ENCODE assay signal across 25 cellular contexts in the genomic region with DNA sequence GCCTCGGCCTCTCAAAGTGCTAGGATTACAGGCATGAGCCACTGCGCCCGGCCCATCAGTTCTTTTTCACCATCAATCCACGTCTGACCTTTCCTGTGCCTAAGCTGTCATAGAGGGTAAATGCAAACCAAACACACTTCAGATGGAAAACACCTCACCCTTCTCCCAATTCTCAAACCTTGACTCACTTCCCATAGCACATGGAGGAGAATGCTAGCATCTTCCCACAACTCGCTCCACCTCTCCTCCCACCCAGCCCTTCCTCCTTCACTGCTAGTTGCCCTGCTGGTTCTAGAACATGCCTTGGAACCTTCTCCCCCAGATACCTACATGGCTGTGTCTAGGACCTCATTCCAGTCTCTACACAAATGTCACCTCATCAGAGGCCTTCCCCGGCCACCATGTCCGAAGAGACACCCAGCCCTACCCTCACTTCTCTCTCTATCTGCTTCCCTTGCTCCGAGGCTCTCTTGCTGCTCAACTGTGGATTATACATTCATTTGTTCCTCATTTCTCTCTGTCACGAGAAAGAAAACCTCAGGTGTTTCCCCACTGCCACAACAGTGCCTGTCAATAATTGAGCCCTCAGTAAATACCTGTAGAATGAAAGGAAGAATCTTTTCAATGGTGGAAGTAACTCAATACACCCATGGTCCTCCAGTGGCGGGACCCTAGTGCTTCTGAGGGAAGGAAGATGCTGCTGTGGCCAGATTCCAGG. TPM values are rescaled to one million over a fixed set of nuclear protein-coding genes. Genes with fewer than 3 reads are reported as not detected.
DNase-seq lines count a peak whose midpoint lies in the region; FAIRE-seq and TF ChIP-seq lines count a peak whose summit lies in the region.
"Had no signal": no experiment of that assay in that cellular context is flagged by ENCODE, and none has a peak within 500 bp of the region (broad histone marks: within the 10 kb centered on the region; RNA-seq: fewer than 3 reads in every experiment).

No MANE protein-coding gene starts in this region.

- no peak overlapping the region for H3K4me3 ChIP-seq in BLaER1
- H3K4me3 ChIP-seq in keratinocyte (ENCODE audit: control insufficient read depth in 2 of 3, extremely low read depth in 1 of 3, insufficient read depth in 2 of 3, low read depth in 1 of 3, low read length in 3 of 3): no peak overlapping the region
- H3K4me3 ChIP-seq in spleen: no peak overlapping the region
- H3K4me3 ChIP-seq: adrenal gland, gastrocnemius medialis, GM23338, K562, pancreas, right lobe of liver, SK-N-MC had no signal

- H3K27me3 ChIP-seq in BLaER1 (no peaks in the 10 kb centered on the region), keratinocyte (ENCODE audit: control insufficient read depth, extremely low read depth, insufficient read depth, low read length) (no peaks in the 10 kb centered on the region), spleen (replicated peaks in 1 of 7) (peaks cover 0 to 48% (median 0%) of the 10 kb centered on the region in 7 donors)
- H3K27me3 ChIP-seq: adrenal gland, pancreas, right lobe of liver had no signal

- H3K79me2 ChIP-seq in keratinocyte (ENCODE audit: control insufficient read depth, insufficient read depth, low read length): no peaks in the 10 kb centered on the region

- peak overlapping the region; percentile 87 for H3K4me2 ChIP-seq in BLaER1
- no peak overlapping the region for H3K4me2 ChIP-seq in keratinocyte (ENCODE audit: control insufficient read depth, extremely low read depth, insufficient read depth, low read depth, low read length)
- H3K4me2 ChIP-seq: GM23338 had no signal

- 70 to 77% (median 72%) methylated on average over 10 of the region's 10 CpGs for WGBS in spleen, 5 donors

- H3K9me3 ChIP-seq in BLaER1: peaks cover 29% of the 10 kb centered on the region
- H3K9me3 ChIP-seq in keratinocyte (ENCODE audit: control insufficient read depth, low read depth, low read length): peaks cover 5% of the 10 kb centered on the region
- H3K9me3 ChIP-seq in spleen: peaks cover 0 to 13% (median 5%) of the 10 kb centered on the region in 8 donors
- H3K9me3 ChIP-seq: adrenal gland, gastrocnemius medialis, pancreas, right lobe of liver had no signal

- peak; percentile 66 for DNase-seq in HCEC 1CT
- peak; percentile 9 to 27 for DNase-seq in SW 1271 (lab: John Stamatoyannopoulos, UW)
- no peak for DNase-seq in keratinocyte (ENCODE audit: low read depth, low spot score)
- no peak for DNase-seq in DMS79 (lab: John Stamatoyannopoulos, UW)
- DNase-seq in glomerular visceral epithelial cell (ENCODE audit: extremely low spot score): no peak
- no peak for DNase-seq in GM20000 (ENCODE audit: low spot score)
- no peak for DNase-seq in spleen
- DNase-seq: activated CD4-positive, alpha-beta memory T cell treated with anti-CD3 and anti-CD28 coated beads for 36 hours; activated CD4-positive, CD25-positive, alpha-beta regulatory T cell; adrenal gland; CD4-positive, alpha-beta T cell; gastrocnemius medialis; naive thymus-derived CD8-positive, alpha-beta T cell; pancreas; right lobe of liver had no signal

- peaks cover 60% of the 10 kb centered on the region for H3K4me1 ChIP-seq in BLaER1
- peaks cover 2% of the 10 kb centered on the region for H3K4me1 ChIP-seq in keratinocyte (ENCODE audit: control insufficient read depth, extremely low read depth, insufficient read depth, low read length)
- H3K4me1 ChIP-seq in spleen: peaks cover 0 to 7% (median 0%) of the 10 kb centered on the region in 6 donors
- H3K4me1 ChIP-seq: adrenal gland, gastrocnemius medialis, pancreas, right lobe of liver had no signal

- FAIRE-seq in keratinocyte (lab: Jason Lieb, UNC): peak; percentile 49
- FAIRE-seq: endothelial cell of umbilical vein, K562, pancreas had no signal

- no peak overlapping the region for H2AFZ ChIP-seq in keratinocyte (ENCODE audit: control insufficient read depth, low read length)
- H2AFZ ChIP-seq: GM23338 had no signal

- peak overlapping the region; percentile 32; the same call in 1 of the 2 replicates for H3K9ac ChIP-seq in BLaER1
- no peak overlapping the region for H3K9ac ChIP-seq in keratinocyte (ENCODE audit: control insufficient read depth, extremely low read depth, insufficient read depth, low read length)

- TF ChIP-seq POLR2A in spleen (IDR thresholded peaks at IDR 0.05): no peak

- TF ChIP-seq CTCF in keratinocyte (optimal IDR thresholded peaks at IDR 0.05 in 1 of 3, IDR thresholded peaks at IDR 0.05 in 1 of 3, conservative IDR thresholded peaks at IDR 0.05 in 1 of 3; ENCODE audit: extremely low read depth in 1 of 3, insufficient read depth in 2 of 3, low read length in 3 of 3) (no peak), GM20000 (IDR thresholded peaks at IDR 0.05; ENCODE audit: extremely low read depth, missing control alignments) (no peak), spleen (IDR thresholded peaks at IDR 0.05 in 8 of 11, conservative IDR thresholded peaks at IDR 0.05 in 3 of 11) (no peak)

- no peaks in the 10 kb centered on the region for H3K36me3 ChIP-seq in BLaER1
- no peaks in the 10 kb centered on the region for H3K36me3 ChIP-seq in keratinocyte (ENCODE audit: control insufficient read depth in 2 of 2, extremely low read depth in 1 of 2, insufficient read depth in 2 of 2, low read length in 2 of 2)
- no peaks in the 10 kb centered on the region for H3K36me3 ChIP-seq in spleen
- H3K36me3 ChIP-seq: adrenal gland, gastrocnemius medialis, pancreas, right lobe of liver had no signal

- H3K9me1 ChIP-seq in keratinocyte (ENCODE audit: control insufficient read depth, extremely low read depth, insufficient read depth, low read length): no peaks in the 10 kb centered on the region

- intact Hi-C loops in spleen (cut with DNase I; ENCODE audit: low total_unique reads): no loop called here

- dilution Hi-C loops in keratinocyte (cut with MboI; ENCODE audit: extremely low pct_ligation_motif_present, low sequenced_read_pairs): loop anchor here (10.0 kb wide), 1 partner anchor 65 kb away; the partner anchor contains the start of gene IFT27

- H4K20me1 ChIP-seq in BLaER1 (no peaks in the 10 kb centered on the region), keratinocyte (ENCODE audit: control insufficient read depth, extremely low read depth, insufficient read depth, low read length) (no peaks in the 10 kb centered on the region)

- H3K27ac ChIP-seq in BLaER1: peak overlapping the region; percentile 73
- no peak overlapping the region for H3K27ac ChIP-seq in keratinocyte (ENCODE audit: control insufficient read depth, insufficient read depth, low read length)
- no peak overlapping the region for H3K27ac ChIP-seq in spleen
- H3K27ac ChIP-seq: adrenal gland, gastrocnemius medialis, pancreas, right lobe of liver, SK-N-MC had no signal

RNA-seq across cellular contexts. Expression of gene NCF4, which starts 21.3 kb away (rescaled TPM):
- polyA plus RNA-seq in keratinocyte (0.37 to 0.42 TPM in 2 of 3 replicates, not detected in the other), spleen (100 to 1,000 TPM; 116 to 178 (median 162) TPM)
- polyA plus RNA-seq in keratinocyte (2011; ENCODE audit: low read depth): 0.89 TPM
- 0.05 and 0.10 TPM in 2 replicates for polyA plus RNA-seq in keratinocyte (2011; cell fraction: cytosol; rRNA removed)
- polyA plus RNA-seq in keratinocyte (2011; cell fraction: nucleus; rRNA removed): 0.10 and 0.31 TPM in 2 replicates
- polyA plus RNA-seq in keratinocyte (2012; ENCODE audit: low replicate concordance): 0.13 and 0.42 TPM in 2 replicates
- polyA minus RNA-seq in keratinocyte: 0.20 TPM in 1 of 3 replicates, not detected in the others
- not detected for polyA minus RNA-seq in keratinocyte (2011; cell fraction: cytosol; rRNA and poly(A)+ RNA removed)
- polyA minus RNA-seq in keratinocyte (2011; cell fraction: nucleus; rRNA and poly(A)+ RNA removed): not detected in 2 replicates
- total RNA-seq in spleen: 100 to 1,000 TPM in 6 of 7 donors, 10 to 100 TPM in 1; 89.0 to 222 (median 146) TPM
- total RNA-seq: dermis microvascular lymphatic vessel endothelial cell, endothelial cell of umbilical vein, GM23338, kidney epithelial cell had no signal
- polyA plus RNA-seq: GM23338 had no signal

RNA-seq across cellular contexts. Expression of gene PVALB, which starts 22.7 kb away (rescaled TPM):
- polyA plus RNA-seq in keratinocyte (not detected in 3 replicates), spleen (1 to 10 TPM in 2 of 3 donors, under 1 TPM in 1; 0.52 to 2.8 (median 1.0) TPM)
- not detected for polyA plus RNA-seq in keratinocyte (2011; ENCODE audit: low read depth)
- not detected in 2 replicates for polyA plus RNA-seq in keratinocyte (2011; cell fraction: cytosol; rRNA removed)
- not detected in 2 replicates for polyA plus RNA-seq in keratinocyte (2011; cell fraction: nucleus; rRNA removed)
- polyA plus RNA-seq in keratinocyte (2012; ENCODE audit: low replicate concordance): not detected in 2 replicates
- not detected in 3 replicates for polyA minus RNA-seq in keratinocyte
- not detected for polyA minus RNA-seq in keratinocyte (2011; cell fraction: cytosol; rRNA and poly(A)+ RNA removed)
- polyA minus RNA-seq in keratinocyte (2011; cell fraction: nucleus; rRNA and poly(A)+ RNA removed): not detected in 2 replicates
- 1 to 10 TPM in 2 of 7 donors, under 1 TPM in 3, not detected in 2; 0.91 to 3.2 (median 0.95) TPM for total RNA-seq in spleen
- total RNA-seq: activated CD4-positive, alpha-beta memory T cell treated with anti-CD3 and anti-CD28 coated beads for 36 hours; CD4-positive, alpha-beta T cell; dermis microvascular lymphatic vessel endothelial cell; endothelial cell of umbilical vein; GM23338; K562; kidney epithelial cell; mesenteric fat pad; naive thymus-derived CD8-positive, alpha-beta T cell; pancreas; T-helper 2 cell treated with Interferon-gamma antibody and Interleukin-4, amounts not matched to agents 100 ng/mL and 5 ng/mL, for 36 hours; temporal lobe had no signal
- polyA plus RNA-seq: endothelial cell of umbilical vein; K562; naive thymus-derived CD8-positive, alpha-beta T cell had no signal

Comparison
In these comparisons a context has a peak if more than half of its experiments do, and no peak if none do; other contexts are left out.
1. DNase-seq: peak in HCEC 1CT (single experiment) and SW 1271 (2 of 2); none in keratinocyte (single experiment), DMS79 (single experiment), glomerular visceral epithelial cell (single experiment), GM20000 (single experiment) and spleen (single experiment).
2. RNA of gene NCF4, which starts 21.3 kb away (polyA plus RNA-seq): 116 to 178 TPM in spleen; 0.05 to 0.89 TPM in keratinocyte; every median in the first group is over 10 times any median in the second.